In genomic region chr5:93578179-93578812, GRCh38 we compare ENCODE assay signal across 11 cellular contexts. TPM values are rescaled to one million over a fixed set of nuclear protein-coding genes. Genes with fewer than 3 reads are reported as not detected.
DNase-seq lines count a peak whose midpoint lies in the region; ATAC-seq and TF ChIP-seq lines count a peak whose summit lies in the region.
"Had no signal": no experiment of that assay in that cellular context is flagged by ENCODE, and none has a peak within 500 bp of the region (broad histone marks: within the 10 kb centered on the region; RNA-seq: fewer than 3 reads in every experiment).

No MANE protein-coding gene starts in this region.

- H3K9me3 ChIP-seq in HUES6 (ENCODE audit: control insufficient read depth, insufficient read depth, low read depth, low read length) (no peaks in the 10 kb centered on the region), endodermal cell (ENCODE audit: control insufficient read depth, low read length) (no peaks in the 10 kb centered on the region)
- H3K9me3 ChIP-seq: HAP-1 had no signal

- ATAC-seq in natural killer cell treated with Interleukin-12 subunit alpha and Interleukin-12 subunit beta and Interleukin-15 and Interleukin-18, amount 100 ng/mL, for 72 hours, result no peak
- ATAC-seq in HG03565 (IDR thresholded peaks at IDR 0.05; ENCODE audit: unreplicated experiment) (no peak), HG03442 (IDR thresholded peaks at IDR 0.05; ENCODE audit: unreplicated experiment) (no peak)

- no peak overlapping the region for H3K27ac Mint-ChIP-seq in endodermal cell
- no peak overlapping the region for H3K27ac Mint-ChIP-seq in natural killer cell treated with Interleukin-12 subunit alpha and Interleukin-12 subunit beta and Interleukin-15 and Interleukin-18, amount 100 ng/mL, for 72 hours

- H3K9me3 Mint-ChIP-seq in endodermal cell, result no peaks in the 10 kb centered on the region
- no peaks in the 10 kb centered on the region for H3K9me3 Mint-ChIP-seq in natural killer cell treated with Interleukin-12 subunit alpha and Interleukin-12 subunit beta and Interleukin-15 and Interleukin-18, amount 100 ng/mL, for 72 hours

- H3K36me3 Mint-ChIP-seq in endodermal cell (ENCODE audit: low read depth), result no peaks in the 10 kb centered on the region
- no peaks in the 10 kb centered on the region for H3K36me3 Mint-ChIP-seq in natural killer cell treated with Interleukin-12 subunit alpha and Interleukin-12 subunit beta and Interleukin-15 and Interleukin-18, amount 100 ng/mL, for 72 hours

- peak overlapping the region; percentile 77 for H3K27ac ChIP-seq in ACC112 (ENCODE audit: low read depth, low read length)
- H3K27ac ChIP-seq in HUES6 (ENCODE audit: low read depth, low read length), result no peak overlapping the region
- H3K27ac ChIP-seq in endodermal cell (ENCODE audit: low read depth, low read length), result peak overlapping the region; percentile 6
- H3K27ac ChIP-seq: HL-60 had no signal

- H3K4me1 ChIP-seq in ACC112 (ENCODE audit: control insufficient read depth, insufficient read depth, low read length, unreplicated experiment) (peaks cover 49% of the 10 kb centered on the region), HUES6 (ENCODE audit: control insufficient read depth, insufficient read depth, low read length) (peaks cover 28% of the 10 kb centered on the region), endodermal cell (ENCODE audit: control insufficient read depth, insufficient read depth, low read length) (no peaks in the 10 kb centered on the region)

- H3K27me3 Mint-ChIP-seq in endodermal cell (ENCODE audit: insufficient read depth), result peaks cover 82% of the 10 kb centered on the region
- peaks cover 50 to 64% of the 10 kb centered on the region in 2 donors for H3K27me3 Mint-ChIP-seq in natural killer cell treated with Interleukin-12 subunit alpha and Interleukin-12 subunit beta and Interleukin-15 and Interleukin-18, amount 100 ng/mL, for 72 hours

- peak overlapping the region; percentile 6 for H2AFZ ChIP-seq in ACC112 (ENCODE audit: low read length, unreplicated experiment)

- H3K27me3 ChIP-seq in ACC112 (ENCODE audit: insufficient read depth, low read length), result no peaks in the 10 kb centered on the region
- H3K27me3 ChIP-seq in HUES6 (ENCODE audit: control insufficient read depth, insufficient read depth, low read length), result peaks cover 99% of the 10 kb centered on the region
- peaks cover 98% of the 10 kb centered on the region for H3K27me3 ChIP-seq in endodermal cell (ENCODE audit: control insufficient read depth, insufficient read depth, low read length, poor library complexity, severe bottlenecking)

- WGBS in endodermal cell (ENCODE audit: insufficient coverage in 1 of 2, insufficient read length in 1 of 2), 2 experiments, result 24 to 25% methylated on average over 11 to 19 of the region's 19 CpGs

- H3K36me3 ChIP-seq in ACC112 (ENCODE audit: insufficient read depth, low read length) (peaks cover 7% of the 10 kb centered on the region; the same call in 1 of the 2 replicates), HUES6 (ENCODE audit: control insufficient read depth, insufficient read depth, low read length) (no peaks in the 10 kb centered on the region), endodermal cell (ENCODE audit: control insufficient read depth, insufficient read depth, low read length) (no peaks in the 10 kb centered on the region)
- H3K36me3 ChIP-seq: HAP-1 had no signal

- peak overlapping the region; percentile 84 for H3K4me3 ChIP-seq in ACC112 (ENCODE audit: low read depth, low read length)
- H3K4me3 ChIP-seq in HUES6 (ENCODE audit: low read depth, low read length), result 0 out of 2 replicates have a peak overlapping the region, but pooled peaks have one; percentile 60
- peak overlapping the region; percentile 61 for H3K4me3 ChIP-seq in endodermal cell (ENCODE audit: low read length)

- H3K9ac ChIP-seq in HUES6 (ENCODE audit: low read length) (no peak overlapping the region), endodermal cell (ENCODE audit: extremely low read depth, low read length, poor library complexity, severe bottlenecking) (no peak overlapping the region)

- DNase-seq in endodermal cell, result no peak
- no peak for DNase-seq in natural killer cell treated with Interleukin-12 subunit alpha and Interleukin-12 subunit beta and Interleukin-15 and Interleukin-18, amount 100 ng/mL, for 72 hours (ENCODE audit: low spot score)
- no peak for DNase-seq in epidermal melanocyte (ENCODE audit: insufficient read length, low spot score)
- DNase-seq in NK-92 (lab: John Stamatoyannopoulos, UW; ENCODE audit: unreplicated experiment), result no peak
- DNase-seq: activated T-cell treated with anti-CD3 and anti-CD28 coated beads for 4 hours had no signal

- H3K4me1 Mint-ChIP-seq in endodermal cell, result peaks cover 20% of the 10 kb centered on the region
- H3K4me1 Mint-ChIP-seq in natural killer cell treated with Interleukin-12 subunit alpha and Interleukin-12 subunit beta and Interleukin-15 and Interleukin-18, amount 100 ng/mL, for 72 hours (ENCODE audit: low read depth in 2 of 2), result peaks cover 18 to 19% of the 10 kb centered on the region in 2 donors

- TF ChIP-seq CTCF in endodermal cell (conservative IDR thresholded peaks at IDR 0.05), result no peak

- H3K4me3 Mint-ChIP-seq in endodermal cell, result no peak overlapping the region
- peak overlapping the region; percentile 35 for H3K4me3 Mint-ChIP-seq in natural killer cell treated with Interleukin-12 subunit alpha and Interleukin-12 subunit beta and Interleukin-15 and Interleukin-18, amount 100 ng/mL, for 72 hours

- H3K79me2 ChIP-seq in ACC112 (ENCODE audit: control insufficient read depth, insufficient read depth, low read length, unreplicated experiment), result peaks cover 79% of the 10 kb centered on the region

RNA-seq across cellular contexts. Expression of gene NR2F1-AS1, which starts 2.7 kb away (rescaled TPM):
- total RNA-seq in endodermal cell, result 1 to 10 TPM; 1.4 to 3.3 TPM
- polyA plus RNA-seq in endodermal cell (2013, experiment 1 of 2), result 37.1 TPM
- polyA plus RNA-seq in endodermal cell (2013, experiment 2 of 2), result 26.7 TPM
- not detected for total RNA-seq in natural killer cell treated with Interleukin-12 subunit alpha and Interleukin-12 subunit beta and Interleukin-15 and Interleukin-18, amount 100 ng/mL, for 72 hours

RNA-seq across cellular contexts. Expression of gene NR2F1, which starts 4.7 kb away (rescaled TPM):
- under 1 TPM in 1 of 2 donors, not detected in 1; 0.22 TPM for total RNA-seq in endodermal cell
- polyA plus RNA-seq in endodermal cell (2013, experiment 1 of 2), result 304 TPM
- polyA plus RNA-seq in endodermal cell (2013, experiment 2 of 2), result 263 TPM
- total RNA-seq in natural killer cell treated with Interleukin-12 subunit alpha and Interleukin-12 subunit beta and Interleukin-15 and Interleukin-18, amount 100 ng/mL, for 72 hours, result not detected
